1 cellular context compared by ENCODE assay signal in genomic region chr15:80763235-80763634, GRCh38. TPM values are rescaled to one million over a fixed set of nuclear protein-coding genes. Genes with fewer than 3 reads are reported as not detected.
"Had no signal": no experiment of that assay in that cellular context is flagged by ENCODE, and none has a peak within 500 bp of the region (broad histone marks: within the 10 kb centered on the region; RNA-seq: fewer than 3 reads in every experiment).

No MANE protein-coding gene starts in this region.

RNA-seq across cellular contexts. Expression of gene CEMIP, which starts 15.9 kb away (rescaled TPM):
- total RNA-seq: naive thymus-derived CD8-positive, alpha-beta T cell had no signal
